Comparison of ENCODE assay signal across 27 cellular contexts in the genomic region with DNA sequence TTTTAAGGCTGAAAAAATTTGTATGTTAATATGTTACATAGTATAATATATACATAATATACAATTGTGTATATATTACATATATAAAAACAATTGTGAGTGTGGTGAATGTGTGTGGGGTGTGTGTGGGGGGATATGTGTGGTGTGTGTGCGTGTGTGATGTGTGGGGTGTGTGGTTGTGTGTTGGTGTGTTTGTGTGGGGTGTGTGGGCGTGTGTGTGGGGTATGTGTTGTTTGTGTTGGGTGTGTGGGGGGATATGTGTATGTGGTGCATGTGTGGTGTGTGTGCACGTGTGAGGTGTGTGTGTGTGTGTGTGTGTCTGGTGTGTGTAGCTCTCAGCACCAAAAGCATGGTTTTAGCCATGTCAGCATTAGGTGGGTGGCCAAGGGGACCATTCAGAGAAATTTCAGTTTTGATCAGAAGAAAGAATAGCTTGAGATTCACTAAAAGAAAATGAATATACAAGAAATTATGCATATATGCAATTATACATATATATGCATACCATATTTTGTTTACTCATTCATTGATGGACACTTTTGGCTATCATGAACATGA.
"Had no signal": no experiment of that assay in that cellular context is flagged by ENCODE, and none has a peak within 500 bp of the region (broad histone marks: within the 10 kb centered on the region; RNA-seq: fewer than 3 reads in every experiment).

No MANE protein-coding gene starts in this region.

- H3K4me1 ChIP-seq: breast epithelium had no signal

- FAIRE-seq: frontal cortex had no signal

- H3K27ac ChIP-seq: ascending aorta, breast epithelium, coronary artery, dorsolateral prefrontal cortex had no signal

- H3K27me3 ChIP-seq: ascending aorta, breast epithelium had no signal

- H3K36me3 ChIP-seq: ascending aorta, breast epithelium had no signal

- H3K9me3 ChIP-seq: ascending aorta, breast epithelium had no signal

- DNase-seq: activated CD4-positive, alpha-beta memory T cell treated with anti-CD3 and anti-CD28 coated beads for 36 hours; activated CD4-positive, alpha-beta T cell treated with anti-CD3 and anti-CD28 coated beads for 36 hours; activated CD4-positive, alpha-beta T cell treated with anti-CD3 and anti-CD28 coated beads, Interleukin-2, amount 10 ng/mL, durations not matched to agents 24 days and 14 days; activated CD4-positive, CD25-positive, alpha-beta regulatory T cell; activated CD4-positive, CD25-positive, alpha-beta regulatory T cell treated with anti-CD3 and anti-CD28 coated beads, Interleukin-2, amount 50 U/mL, for 72 hours; activated CD8-positive, alpha-beta memory T cell treated with anti-CD3 and anti-CD28 coated beads, Interleukin-2, amount 10 ng/mL, durations not matched to agents 7 days and 5 days; activated CD8-positive, alpha-beta memory T cell treated with anti-CD3 and anti-CD28 coated beads, Interleukin-2, amount 50 U/mL, for 4 hours; activated CD8-positive, alpha-beta T cell treated with anti-CD3 and anti-CD28 coated beads, Interleukin-2, amount 10 ng/mL, durations not matched to agents 7 days and 5 days; activated effector memory CD4-positive, alpha-beta T cell treated with anti-CD3 and anti-CD28 coated beads, Interleukin-2, amount 50 U/mL, for 16 hours; activated naive CD4-positive, alpha-beta T cell treated with anti-CD3 and anti-CD28 coated beads for 36 hours; activated naive CD8-positive, alpha-beta T cell treated with anti-CD3 and anti-CD28 coated beads for 36 hours; activated naive CD8-positive, alpha-beta T cell treated with anti-CD3 and anti-CD28 coated beads, Interleukin-2, amount 50 U/mL, for 24 hours; activated T-cell treated with anti-CD3 and anti-CD28 coated beads, Interleukin-2, amount 50 U/mL, for 1 hour; activated T-cell treated with anti-CD3 and anti-CD28 coated beads, Interleukin-2, amount 50 U/mL, for 48 hours; dorsolateral prefrontal cortex; effector memory CD4-positive, alpha-beta T cell; endodermal cell; foreskin fibroblast; head of caudate nucleus; T-helper 1 cell; T-helper 17 cell; T1000 had no signal

- ATAC-seq: activated CD4-positive, alpha-beta T cell treated with anti-CD3 and anti-CD28 coated beads for 36 hours; activated CD8-positive, alpha-beta memory T cell treated with anti-CD3 and anti-CD28 coated beads, Interleukin-2, amount 10 ng/mL, durations not matched to agents 7 days and 5 days; activated CD8-positive, alpha-beta T cell treated with anti-CD3 and anti-CD28 coated beads, Interleukin-2, amount 10 ng/mL, durations not matched to agents 7 days and 5 days; activated naive CD8-positive, alpha-beta T cell treated with anti-CD3 and anti-CD28 coated beads, Interleukin-2, amount 50 U/mL, for 24 hours; esophagus mucosa; T-helper 17 cell had no signal

- H3K4me3 ChIP-seq: ascending aorta, breast epithelium, coronary artery, dorsolateral prefrontal cortex had no signal
